ENCODE assay signal across 1 cellular context in genomic region chr7:54960517-54960916, GRCh38.
TF ChIP-seq lines count a peak whose summit lies in the region.

No MANE protein-coding gene starts in this region.

TF ChIP-seq in GM23338, 12 proteins besides CTCF, POLR2A, EP300 and RAD21:
- TF ChIP-seq ETS1 (IDR thresholded peaks at IDR 0.05), result no peak
- no peak for TF ChIP-seq JUNB (IDR thresholded peaks at IDR 0.05; ENCODE audit: unreplicated experiment)
- TF ChIP-seq CREB1 (CRISPR knock-in tag; IDR thresholded peaks at IDR 0.05; ENCODE audit: low read depth), result no peak
- no peak for TF ChIP-seq EZH2 (IDR thresholded peaks at IDR 0.05; ENCODE audit: low read depth, unreplicated experiment)
- TF ChIP-seq ZNF114 (CRISPR knock-in tag; IDR thresholded peaks at IDR 0.05), result no peak
- no peak for TF ChIP-seq ZNF462 (CRISPR knock-in tag; IDR thresholded peaks at IDR 0.05)
- no peak for TF ChIP-seq ZNF331 (CRISPR knock-in tag; IDR thresholded peaks at IDR 0.05; ENCODE audit: low read depth)
- TF ChIP-seq STAT1 (IDR thresholded peaks at IDR 0.05; ENCODE audit: unreplicated experiment), result no peak
- no peak for TF ChIP-seq REST (IDR thresholded peaks at IDR 0.05; ENCODE audit: unreplicated experiment)
- TF ChIP-seq NANOG (IDR thresholded peaks at IDR 0.05; ENCODE audit: borderline replicate concordance), result no peak
- no peak for TF ChIP-seq POLR2AphosphoS5 (IDR thresholded peaks at IDR 0.05; ENCODE audit: low read depth)
- no peak for TF ChIP-seq EZH2phosphoT487 (IDR thresholded peaks at IDR 0.05; ENCODE audit: unreplicated experiment)
